In genomic region chr2:156615836-156616322, GRCh38 we compare ENCODE assay signal across 1 cellular context.
A peak's percentile ranks its signal among the peaks of the same experiment; 100 is the strongest.
TF ChIP-seq lines count a peak whose summit lies in the region.

No MANE protein-coding gene starts in this region.

TF ChIP-seq in K562, 482 proteins besides CTCF, POLR2A, EP300 and RAD21 (continued from another document):
- TF ChIP-seq PKNOX1 (IDR thresholded peaks at IDR 0.05), result peak; percentile 12; the same call in 1 of the 2 replicates
- TF ChIP-seq CHAMP1 (IDR thresholded peaks at IDR 0.05), result 0 out of 2 replicates have a peak, but pooled peaks have one; percentile 19
- TF ChIP-seq PBX2 (CRISPR knock-in tag; IDR thresholded peaks at IDR 0.05; ENCODE audit: low read depth), result no peak
- peak; percentile 62 for TF ChIP-seq PBX2 (tag; conservative IDR thresholded peaks at IDR 0.05; ENCODE audit: low read depth)
- TF ChIP-seq CBFA2T3 (IDR thresholded peaks at IDR 0.05), result peak; percentile 35; the same call in 1 of the 2 replicates
- no peak for TF ChIP-seq ZBTB8A (IDR thresholded peaks at IDR 0.05; ENCODE audit: partially characterized antibody)
